8 cellular contexts compared by ENCODE assay signal in genomic region chr6:44222987-44223470, GRCh38. TPM values are rescaled to one million over a fixed set of nuclear protein-coding genes. Genes with fewer than 3 reads are reported as not detected.
A peak's percentile ranks its signal among the peaks of the same experiment; 100 is the strongest.
DNase-seq lines count a peak whose midpoint lies in the region; ATAC-seq, FAIRE-seq and TF ChIP-seq lines count a peak whose summit lies in the region.

No MANE protein-coding gene starts in this region.

- CTCF ChIA-PET in activated CD8-positive, alpha-beta memory T cell treated with anti-CD3 and anti-CD28 coated beads, Interleukin-2, amount 10 ng/mL, durations not matched to agents 7 days and 5 days (lab: Charles Lee) = interaction anchor here (0.9 to 6.8 kb wide), 8 partner anchors 9 to 124 kb away, joined by 3 to 88 read pairs (median 4); partner anchors contain the start of genes HSP90AB1 and SLC35B2
- CTCF ChIA-PET in endothelial cell of umbilical vein (lab: Charles Lee) = interaction anchor here (1.0 to 9.2 kb wide), 12 partner anchors 12 to 127 kb away, joined by 3 to 91 read pairs (median 9); partner anchors contain the start of gene HSP90AB1

- dilution Hi-C loops in endothelial cell of umbilical vein (cut with MboI; ENCODE audit: extremely low pct_ligation_motif_present, low sequenced_read_pairs) = no loop called here

- no peak for TF ChIP-seq POLR2A in endothelial cell of umbilical vein (IDR thresholded peaks at IDR 0.05; ENCODE audit: low read depth, low read length)

- peaks cover 61% of the 10 kb centered on the region for H3K4me1 ChIP-seq in endothelial cell of umbilical vein (ENCODE audit: control insufficient read depth, extremely low read depth, insufficient read depth, low read length)
- H3K4me1 ChIP-seq in parathyroid adenoma = peaks cover 14% of the 10 kb centered on the region

- H3K36me3 ChIP-seq in endothelial cell of umbilical vein (ENCODE audit: control insufficient read depth in 2 of 2, extremely low read depth in 1 of 2, insufficient read depth in 2 of 2, low read length in 2 of 2) (no peaks in the 10 kb centered on the region), parathyroid adenoma (ENCODE audit: control insufficient read depth, insufficient read depth, low read length) (no peaks in the 10 kb centered on the region)

- H4K20me1 ChIP-seq in endothelial cell of umbilical vein (replicated peaks; ENCODE audit: control insufficient read depth, extremely low read depth, insufficient read depth, low read length) = no peaks in the 10 kb centered on the region

- no peak for TF ChIP-seq CTCF in endothelial cell of umbilical vein (IDR thresholded peaks at IDR 0.05; ENCODE audit: extremely low read depth in 1 of 2, insufficient read depth in 1 of 2, low read depth in 1 of 2, low read length in 2 of 2)
- TF ChIP-seq CTCF in parathyroid adenoma (IDR thresholded peaks at IDR 0.05) = no peak

- peaks cover 6% of the 10 kb centered on the region for H3K27me3 Mint-ChIP-seq in activated CD8-positive, alpha-beta memory T cell treated with anti-CD3 and anti-CD28 coated beads, Interleukin-2, amount 10 ng/mL, durations not matched to agents 7 days and 5 days

- no peaks in the 10 kb centered on the region for H3K9me3 ChIP-seq in endothelial cell of umbilical vein (replicated peaks; ENCODE audit: control insufficient read depth, insufficient read depth, low read length)
- H3K9me3 ChIP-seq in parathyroid adenoma (ENCODE audit: control insufficient read depth, low read length) = no peaks in the 10 kb centered on the region

- H3K27me3 ChIP-seq in endothelial cell of umbilical vein (ENCODE audit: control insufficient read depth in 2 of 2, insufficient read depth in 2 of 2, low read length in 2 of 2) = no peaks in the 10 kb centered on the region
- no peaks in the 10 kb centered on the region for H3K27me3 ChIP-seq in parathyroid adenoma (ENCODE audit: control insufficient read depth, insufficient read depth, low read length)

- intact Hi-C loops in endothelial cell of umbilical vein (cut with micrococcal nuclease) = loop anchor here (1.0 kb wide), 1 partner anchor 118 kb away; no protein-coding TSS in a partner anchor

- no peaks in the 10 kb centered on the region for H3K9me3 Mint-ChIP-seq in activated CD8-positive, alpha-beta memory T cell treated with anti-CD3 and anti-CD28 coated beads, Interleukin-2, amount 10 ng/mL, durations not matched to agents 7 days and 5 days (ENCODE audit: low read depth)

- peaks cover 37% of the 10 kb centered on the region for H3K4me1 Mint-ChIP-seq in activated CD8-positive, alpha-beta memory T cell treated with anti-CD3 and anti-CD28 coated beads, Interleukin-2, amount 10 ng/mL, durations not matched to agents 7 days and 5 days

- no peaks in the 10 kb centered on the region for H3K9me1 ChIP-seq in endothelial cell of umbilical vein (replicated peaks; ENCODE audit: control insufficient read depth, extremely low read depth, insufficient read depth, low read length)

- H3K9ac ChIP-seq in endothelial cell of umbilical vein (replicated peaks; ENCODE audit: extremely low read depth, insufficient read depth, low read length) (peak overlapping the region; percentile 59), parathyroid adenoma (no peak overlapping the region)

- H3K27ac Mint-ChIP-seq in activated CD8-positive, alpha-beta memory T cell treated with anti-CD3 and anti-CD28 coated beads, Interleukin-2, amount 10 ng/mL, durations not matched to agents 7 days and 5 days = peak overlapping the region; percentile 56

- FAIRE-seq in endothelial cell of umbilical vein (lab: Jason Lieb, UNC) = peak; percentile 38
- no peak for FAIRE-seq in RCC 7860 (lab: Jason Lieb, UNC)

- H3K27ac ChIP-seq in endothelial cell of umbilical vein (ENCODE audit: insufficient read depth, low read depth, low read length) (peak overlapping the region; percentile 97), parathyroid adenoma (peak overlapping the region; percentile 6)

- ATAC-seq in activated CD8-positive, alpha-beta memory T cell treated with anti-CD3 and anti-CD28 coated beads, Interleukin-2, amount 10 ng/mL, durations not matched to agents 7 days and 5 days = no peak

- H3K4me2 ChIP-seq in endothelial cell of umbilical vein (ENCODE audit: insufficient read depth, low read length) = peak overlapping the region; percentile 86
- peak overlapping the region; percentile 88 for H3K4me2 ChIP-seq in parathyroid adenoma (ENCODE audit: low read length)

- no peak for DNase-seq in activated CD8-positive, alpha-beta memory T cell treated with anti-CD3 and anti-CD28 coated beads, Interleukin-2, amount 10 ng/mL, durations not matched to agents 7 days and 5 days
- no peak for DNase-seq in activated CD8-positive, alpha-beta memory T cell treated with anti-CD3 and anti-CD28 coated beads, Interleukin-2, amount 50 U/mL, for 4 hours
- DNase-seq in RKO (ENCODE audit: low spot score) = peak; percentile 61
- DNase-seq in endothelial cell of umbilical vein (ENCODE audit: low read depth, low spot score) = peak; percentile 61
- DNase-seq in SKM-1 treated with dmso at 0.1 percent for 144 hours (lab: John Stamatoyannopoulos, UW; ENCODE audit: unreplicated experiment) = no peak
- no peak for DNase-seq in globus pallidus (ENCODE audit: low spot score)
- no peak for DNase-seq in RCC 7860 (ENCODE audit: low spot score)

- H3K4me3 Mint-ChIP-seq in activated CD8-positive, alpha-beta memory T cell treated with anti-CD3 and anti-CD28 coated beads, Interleukin-2, amount 10 ng/mL, durations not matched to agents 7 days and 5 days = peak overlapping the region; percentile 77

- no peak overlapping the region for H2AFZ ChIP-seq in endothelial cell of umbilical vein (ENCODE audit: low read depth, low read length)
- peak overlapping the region; percentile 27 for H2AFZ ChIP-seq in parathyroid adenoma

- H3K4me3 ChIP-seq in endothelial cell of umbilical vein (replicated peaks in 1 of 3; ENCODE audit: insufficient read depth in 1 of 3, low read depth in 1 of 3, low read length in 3 of 3) (peak overlapping the region; percentile 32 to 64 (median 56)), parathyroid adenoma (ENCODE audit: low read depth, low read length) (no peak overlapping the region)

- H3K36me3 Mint-ChIP-seq in activated CD8-positive, alpha-beta memory T cell treated with anti-CD3 and anti-CD28 coated beads, Interleukin-2, amount 10 ng/mL, durations not matched to agents 7 days and 5 days = no peaks in the 10 kb centered on the region

- POLR2A ChIA-PET in endothelial cell of umbilical vein (lab: Charles Lee) = interaction anchor here (1.0 to 5.3 kb wide), 2 partner anchors 24 to 46 kb away, joined by 3 to 34 read pairs; partner anchors contain the start of gene HSP90AB1

- peaks cover 70% of the 10 kb centered on the region for H3K79me2 ChIP-seq in endothelial cell of umbilical vein (ENCODE audit: control insufficient read depth, insufficient read depth, low read length)
- H3K79me2 ChIP-seq in parathyroid adenoma = no peaks in the 10 kb centered on the region

- BruUV-seq in endothelial cell of umbilical vein (replicated peaks; lab: Mats Ljungman, UMichigan) = no TSS peak

RNA-seq across cellular contexts. Expression of gene SLC29A1, which starts 0.4 kb away (rescaled TPM):
- 10 to 100 TPM; 39.8 to 49.9 TPM for total RNA-seq in activated CD8-positive, alpha-beta memory T cell treated with anti-CD3 and anti-CD28 coated beads, Interleukin-2, amount 10 ng/mL, durations not matched to agents 7 days and 5 days
- 202 and 219 TPM in 2 replicates for total RNA-seq in endothelial cell of umbilical vein
- polyA plus RNA-seq in endothelial cell of umbilical vein = 539 and 592 TPM in 2 replicates
- polyA plus RNA-seq in endothelial cell of umbilical vein (2011; cell fraction: cytosol; rRNA removed) = 283 and 310 TPM in 2 replicates
- 598 and 634 TPM in 2 replicates for polyA plus RNA-seq in endothelial cell of umbilical vein (2011; cell fraction: nucleus; rRNA removed)
- polyA plus RNA-seq in endothelial cell of umbilical vein (2012) = 223 and 254 TPM in 2 replicates
- 472 and 495 TPM in 2 replicates for polyA minus RNA-seq in endothelial cell of umbilical vein
- polyA minus RNA-seq in endothelial cell of umbilical vein (2011; cell fraction: cytosol; rRNA and poly(A)+ RNA removed) = 35.7 TPM
- 135 and 171 TPM in 2 replicates for polyA minus RNA-seq in endothelial cell of umbilical vein (2011; cell fraction: nucleus; rRNA and poly(A)+ RNA removed)

RNA-seq across cellular contexts. Expression of gene MYMX, which starts 6.3 kb away (rescaled TPM):
- total RNA-seq in activated CD8-positive, alpha-beta memory T cell treated with anti-CD3 and anti-CD28 coated beads, Interleukin-2, amount 10 ng/mL, durations not matched to agents 7 days and 5 days = not detected
- not detected in 2 replicates for total RNA-seq in endothelial cell of umbilical vein
- 0.18 and 0.24 TPM in 2 replicates for polyA plus RNA-seq in endothelial cell of umbilical vein
- 0.14 and 0.21 TPM in 2 replicates for polyA plus RNA-seq in endothelial cell of umbilical vein (2011; cell fraction: cytosol; rRNA removed)
- polyA plus RNA-seq in endothelial cell of umbilical vein (2011; cell fraction: nucleus; rRNA removed) = 0.22 TPM in 1 of 2 replicates, not detected in the other
- polyA plus RNA-seq in endothelial cell of umbilical vein (2012) = not detected in 2 replicates
- polyA minus RNA-seq in endothelial cell of umbilical vein = not detected in 2 replicates
- not detected for polyA minus RNA-seq in endothelial cell of umbilical vein (2011; cell fraction: cytosol; rRNA and poly(A)+ RNA removed)
- polyA minus RNA-seq in endothelial cell of umbilical vein (2011; cell fraction: nucleus; rRNA and poly(A)+ RNA removed) = not detected in 2 replicates

RNA-seq across cellular contexts. Expression of gene HSP90AB1, which starts 23.9 kb away (rescaled TPM):
- 1,000 to 10,000 TPM in 1 of 2 experiments, 100 to 1,000 TPM in 1; 734 to 1,112 TPM for total RNA-seq in activated CD8-positive, alpha-beta memory T cell treated with anti-CD3 and anti-CD28 coated beads, Interleukin-2, amount 10 ng/mL, durations not matched to agents 7 days and 5 days
- total RNA-seq in endothelial cell of umbilical vein = 1,088 and 1,201 TPM in 2 replicates
- 557 and 824 TPM in 2 replicates for polyA plus RNA-seq in endothelial cell of umbilical vein
- polyA plus RNA-seq in endothelial cell of umbilical vein (2011; cell fraction: cytosol; rRNA removed) = 942 and 1,041 TPM in 2 replicates
- polyA plus RNA-seq in endothelial cell of umbilical vein (2011; cell fraction: nucleus; rRNA removed) = 609 and 717 TPM in 2 replicates
- polyA plus RNA-seq in endothelial cell of umbilical vein (2012) = 1,037 and 1,473 TPM in 2 replicates
- polyA minus RNA-seq in endothelial cell of umbilical vein = 861 and 862 TPM in 2 replicates
- polyA minus RNA-seq in endothelial cell of umbilical vein (2011; cell fraction: cytosol; rRNA and poly(A)+ RNA removed) = 534 TPM
- polyA minus RNA-seq in endothelial cell of umbilical vein (2011; cell fraction: nucleus; rRNA and poly(A)+ RNA removed) = 163 and 218 TPM in 2 replicates

RNA-seq across cellular contexts. Expression of gene SLC35B2, which starts 34.3 kb away (rescaled TPM):
- 10 to 100 TPM; 28.0 to 39.6 TPM for total RNA-seq in activated CD8-positive, alpha-beta memory T cell treated with anti-CD3 and anti-CD28 coated beads, Interleukin-2, amount 10 ng/mL, durations not matched to agents 7 days and 5 days
- 53.4 and 53.9 TPM in 2 replicates for total RNA-seq in endothelial cell of umbilical vein
- polyA plus RNA-seq in endothelial cell of umbilical vein = 112 and 148 TPM in 2 replicates
- polyA plus RNA-seq in endothelial cell of umbilical vein (2011; cell fraction: cytosol; rRNA removed) = 76.0 and 79.0 TPM in 2 replicates
- 74.2 and 86.3 TPM in 2 replicates for polyA plus RNA-seq in endothelial cell of umbilical vein (2011; cell fraction: nucleus; rRNA removed)
- polyA plus RNA-seq in endothelial cell of umbilical vein (2012) = 52.5 and 55.0 TPM in 2 replicates
- 78.2 and 84.1 TPM in 2 replicates for polyA minus RNA-seq in endothelial cell of umbilical vein
- polyA minus RNA-seq in endothelial cell of umbilical vein (2011; cell fraction: cytosol; rRNA and poly(A)+ RNA removed) = 35.8 TPM
- 14.9 and 16.5 TPM in 2 replicates for polyA minus RNA-seq in endothelial cell of umbilical vein (2011; cell fraction: nucleus; rRNA and poly(A)+ RNA removed)

RNA-seq across cellular contexts. Expression of gene NFKBIE, which starts 42.3 kb away (rescaled TPM):
- total RNA-seq in activated CD8-positive, alpha-beta memory T cell treated with anti-CD3 and anti-CD28 coated beads, Interleukin-2, amount 10 ng/mL, durations not matched to agents 7 days and 5 days = 10 to 100 TPM; 24.5 to 37.7 TPM
- 15.6 and 19.0 TPM in 2 replicates for total RNA-seq in endothelial cell of umbilical vein
- polyA plus RNA-seq in endothelial cell of umbilical vein = 22.6 and 25.8 TPM in 2 replicates
- polyA plus RNA-seq in endothelial cell of umbilical vein (2011; cell fraction: cytosol; rRNA removed) = 14.6 and 17.7 TPM in 2 replicates
- polyA plus RNA-seq in endothelial cell of umbilical vein (2011; cell fraction: nucleus; rRNA removed) = 13.9 and 14.2 TPM in 2 replicates
- polyA plus RNA-seq in endothelial cell of umbilical vein (2012) = 10.0 and 15.1 TPM in 2 replicates
- polyA minus RNA-seq in endothelial cell of umbilical vein = 7.1 and 11.1 TPM in 2 replicates
- polyA minus RNA-seq in endothelial cell of umbilical vein (2011; cell fraction: cytosol; rRNA and poly(A)+ RNA removed) = 4.9 TPM
- polyA minus RNA-seq in endothelial cell of umbilical vein (2011; cell fraction: nucleus; rRNA and poly(A)+ RNA removed) = 4.3 and 11.1 TPM in 2 replicates

Comparison
In these comparisons a context has a peak if more than half of its experiments do, and no peak if none do; other contexts are left out.
1. DNase-seq: peak in RKO (single experiment) and endothelial cell of umbilical vein (single experiment); none in activated CD8-positive, alpha-beta memory T cell treated with anti-CD3 and anti-CD28 coated beads, Interleukin-2, amount 10 ng/mL, durations not matched to agents 7 days and 5 days (single experiment), activated CD8-positive, alpha-beta memory T cell treated with anti-CD3 and anti-CD28 coated beads, Interleukin-2, amount 50 U/mL, for 4 hours (single experiment), SKM-1 treated with dmso at 0.1 percent for 144 hours (single experiment), globus pallidus (single experiment) and RCC 7860 (single experiment).